Comparison of ENCODE assay signal across 22 cellular contexts in genomic region chr13:40600145-40600751, GRCh38.
DNase-seq lines count a peak whose midpoint lies in the region; ATAC-seq lines count a peak whose summit lies in the region.
"Had no signal": no experiment of that assay in that cellular context is flagged by ENCODE, and none has a peak within 500 bp of the region (broad histone marks: within the 10 kb centered on the region; RNA-seq: fewer than 3 reads in every experiment).

No MANE protein-coding gene starts in this region.

- H2AFZ ChIP-seq in Karpas-422 (ENCODE audit: low read length): no peak overlapping the region

- H3K27ac ChIP-seq in Karpas-422 (ENCODE audit: low read length): peak overlapping the region; percentile 91
- H3K27ac ChIP-seq: foreskin keratinocyte, left lung, tibial nerve, WERI-Rb-1 had no signal

- H3K27ac Mint-ChIP-seq in activated naive CD4-positive, alpha-beta T cell treated with anti-CD3 and anti-CD28 coated beads, Interleukin-2, amount 50 U/mL, for 72 hours: peak overlapping the region; percentile 79 to 88

- H3K9me2 ChIP-seq in Karpas-422 (replicated peaks; ENCODE audit: insufficient read depth, low read length): no peaks in the 10 kb centered on the region
- H3K9me2 ChIP-seq: SK-N-SH had no signal

- peak; percentile 46 to 78 for ATAC-seq in activated naive CD4-positive, alpha-beta T cell treated with anti-CD3 and anti-CD28 coated beads, Interleukin-2, amount 50 U/mL, for 72 hours
- no peak for ATAC-seq in GM19395 (IDR thresholded peaks at IDR 0.05; ENCODE audit: unreplicated experiment)
- ATAC-seq: foreskin keratinocyte, left lung, PC-3 had no signal

- H3K9me3 ChIP-seq in Karpas-422 (ENCODE audit: low read length): no peaks in the 10 kb centered on the region
- H3K9me3 ChIP-seq: left lung, SK-N-SH, spleen, tibial nerve had no signal

- H3K79me2 ChIP-seq in Karpas-422 (ENCODE audit: low read length): peaks cover 97% of the 10 kb centered on the region

- H3K36me3 ChIP-seq in Karpas-422 (ENCODE audit: insufficient read depth, low read length): 0 out of 2 replicates have a peak, but pooled peaks cover 2% of the 10 kb centered on the region
- H3K36me3 ChIP-seq: left lung, spleen, WERI-Rb-1 had no signal

- H3K9me3 Mint-ChIP-seq in activated naive CD4-positive, alpha-beta T cell treated with anti-CD3 and anti-CD28 coated beads, Interleukin-2, amount 50 U/mL, for 72 hours: no peaks in the 10 kb centered on the region

- H3K4me3 ChIP-seq in Karpas-422 (ENCODE audit: low read length): peak overlapping the region; percentile 9; the same call in 1 of the 2 replicates
- H3K4me3 ChIP-seq: left lung, spleen, tibial nerve had no signal

- H4K20me1 ChIP-seq in Karpas-422 (ENCODE audit: insufficient read depth, low read depth, low read length): peaks cover 23% of the 10 kb centered on the region; the same call in 1 of the 2 replicates

- H3K27me3 ChIP-seq in Karpas-422 (ENCODE audit: low read length): no peaks in the 10 kb centered on the region
- H3K27me3 ChIP-seq: foreskin keratinocyte, left lung, spleen, tibial nerve had no signal

- H3K4me1 ChIP-seq in Karpas-422 (ENCODE audit: low read length): peaks cover 97% of the 10 kb centered on the region

- H3K4me2 ChIP-seq in Karpas-422 (ENCODE audit: low read depth, low read length, poor library complexity, severe bottlenecking): peak overlapping the region; percentile 70
- H3K4me2 ChIP-seq: SK-N-SH had no signal

- no peaks in the 10 kb centered on the region for H3K36me3 Mint-ChIP-seq in activated naive CD4-positive, alpha-beta T cell treated with anti-CD3 and anti-CD28 coated beads, Interleukin-2, amount 50 U/mL, for 72 hours

- peak; percentile 45 for DNase-seq in activated CD8-positive, alpha-beta memory T cell treated with anti-CD3 and anti-CD28 coated beads, Interleukin-2, amount 50 U/mL, for 4 hours
- DNase-seq in activated CD8-positive, alpha-beta memory T cell treated with anti-CD3 and anti-CD28 coated beads for 24 hours: no peak
- DNase-seq in Karpas-422: no peak
- DNase-seq in activated naive CD4-positive, alpha-beta T cell treated with anti-CD3 and anti-CD28 coated beads, Interleukin-2, amount 50 U/mL, for 72 hours (ENCODE audit: low spot score in 2 of 2): no peak
- DNase-seq in stimulated activated CD8-positive, alpha-beta memory T cell treated with anti-CD3 and anti-CD28 coated beads, Interleukin-15, amount 100 ng/mL, for 48 hours (ENCODE audit: low read depth in 2 of 2): peak; percentile 38 to 39
- no peak for DNase-seq in DMS53 (lab: John Stamatoyannopoulos, UW)
- DNase-seq in GDM1 (lab: John Stamatoyannopoulos, UW): no peak
- DNase-seq: ACHN, caudate nucleus, COR-L47, foreskin keratinocyte, GF-D8, left lung, NCI-H1694 treated with DMSO at 0.1 percent for 48 hours, NCI-H510A treated with DMSO at 0.1 percent for 48 hours, PC-3, posterior cingulate gyrus, SK-N-SH, spleen, WERI-Rb-1 had no signal

- H3K9ac ChIP-seq in Karpas-422 (ENCODE audit: low read length): 0 out of 2 replicates have a peak overlapping the region, but pooled peaks have one; percentile 3
- H3K9ac ChIP-seq: SK-N-SH had no signal

Comparison
In these comparisons a context has a peak if more than half of its experiments do, and no peak if none do; other contexts are left out.
1. DNase-seq: peak in activated CD8-positive, alpha-beta memory T cell treated with anti-CD3 and anti-CD28 coated beads, Interleukin-2, amount 50 U/mL, for 4 hours (single experiment) and stimulated activated CD8-positive, alpha-beta memory T cell treated with anti-CD3 and anti-CD28 coated beads, Interleukin-15, amount 100 ng/mL, for 48 hours (2 of 2); none in activated CD8-positive, alpha-beta memory T cell treated with anti-CD3 and anti-CD28 coated beads for 24 hours (single experiment), Karpas-422 (single experiment), activated naive CD4-positive, alpha-beta T cell treated with anti-CD3 and anti-CD28 coated beads, Interleukin-2, amount 50 U/mL, for 72 hours (0 of 2), DMS53 (single experiment) and GDM1 (single experiment).